ENCODE assay signal across 25 cellular contexts in genomic region chr6:55009114-55009513, GRCh38.
"Had no signal": no experiment of that assay in that cellular context is flagged by ENCODE, and none has a peak within 500 bp of the region (broad histone marks: within the 10 kb centered on the region; RNA-seq: fewer than 3 reads in every experiment).

No MANE protein-coding gene starts in this region.

- H3K27ac Mint-ChIP-seq: activated naive CD8-positive, alpha-beta T cell treated with anti-CD3 and anti-CD28 coated beads for 36 hours; activated T-helper 2 cell treated with anti-CD3 and anti-CD28 coated beads, Interferon-gamma antibody, Interleukin-2, Interleukin-4, amounts not matched to agents 10 μg/mL and 5 μg/mL and 100 μg/mL, durations not matched to agents 14 hours and 24 hours and 36 hours; effector memory CD8-positive, alpha-beta T cell; naive B cell; type B pancreatic cell had no signal

- DNase-seq: activated CD4-positive, alpha-beta T cell treated with anti-CD3 and anti-CD28 coated beads for 4 hours; activated CD4-positive, alpha-beta T cell treated with anti-CD3 and anti-CD28 coated beads, Interleukin-2, amount 50 U/mL, for 48 hours; activated CD4-positive, CD25-positive, alpha-beta regulatory T cell; activated CD8-positive, alpha-beta memory T cell treated with anti-CD3 and anti-CD28 coated beads, Interleukin-2, amount 50 U/mL, for 48 hours; activated naive CD4-positive, alpha-beta T cell treated with Interleukin-2 at 50 U/mL for 16 hours; activated naive CD8-positive, alpha-beta T cell treated with anti-CD3 and anti-CD28 coated beads for 36 hours; activated T-cell treated with anti-CD3 and anti-CD28 coated beads, Interleukin-2, amount 50 U/mL, for 4 hours; central memory CD4-positive, alpha-beta T cell; effector memory CD8-positive, alpha-beta T cell; gastrocnemius medialis; head of caudate nucleus; kidney; lower lobe of right lung; naive B cell; ovary; stimulated activated CD4-positive, alpha-beta T cell treated with anti-CD3 and anti-CD28 coated beads, Interleukin-4, amount 100 ng/mL, for 24 hours; stimulated activated naive CD4-positive, alpha-beta T cell treated with Interleukin-2 at 50 U/mL for 16 hours; T-helper 9 cell had no signal

- H3K36me3 Mint-ChIP-seq: activated naive CD8-positive, alpha-beta T cell treated with anti-CD3 and anti-CD28 coated beads for 36 hours; naive B cell; type B pancreatic cell had no signal

- H3K36me3 ChIP-seq: esophagus muscularis mucosa, gastrocnemius medialis, lower lobe of right lung, ovary, prostate gland, thoracic aorta had no signal

- H3K4me3 Mint-ChIP-seq: activated naive CD8-positive, alpha-beta T cell treated with anti-CD3 and anti-CD28 coated beads for 36 hours; activated T-cell treated with anti-CD3 and anti-CD28 coated beads, Interleukin-2, amount 50 U/mL, for 4 hours; effector memory CD8-positive, alpha-beta T cell; naive B cell; type B pancreatic cell had no signal

- FAIRE-seq: astrocyte, kidney had no signal

- H3K4me3 ChIP-seq: esophagus muscularis mucosa, gastrocnemius medialis, lower lobe of right lung, ovary, prostate gland, thoracic aorta had no signal

- H3K27me3 ChIP-seq: esophagus muscularis mucosa, gastrocnemius medialis, ovary had no signal

- ATAC-seq: activated T-cell treated with anti-CD3 and anti-CD28 coated beads, Interleukin-2, amount 50 U/mL, for 4 hours; effector memory CD8-positive, alpha-beta T cell; gastrocnemius medialis; left lobe of liver; lower lobe of right lung had no signal

- H3K4me1 Mint-ChIP-seq: activated naive CD8-positive, alpha-beta T cell treated with anti-CD3 and anti-CD28 coated beads for 36 hours; naive B cell had no signal

- H3K9me3 ChIP-seq: esophagus muscularis mucosa, gastrocnemius medialis, lower lobe of right lung, ovary, prostate gland, thoracic aorta had no signal

- H3K27ac ChIP-seq: esophagus muscularis mucosa, gastrocnemius medialis, lower lobe of right lung, ovary, prostate gland, thoracic aorta had no signal

- H3K27me3 Mint-ChIP-seq: activated naive CD8-positive, alpha-beta T cell treated with anti-CD3 and anti-CD28 coated beads for 36 hours; effector memory CD8-positive, alpha-beta T cell; naive B cell had no signal

- H3K9me3 Mint-ChIP-seq: type B pancreatic cell had no signal

- H3K4me1 ChIP-seq: lower lobe of right lung, prostate gland had no signal
